ENCODE assay signal across 16 cellular contexts in the genomic region with DNA sequence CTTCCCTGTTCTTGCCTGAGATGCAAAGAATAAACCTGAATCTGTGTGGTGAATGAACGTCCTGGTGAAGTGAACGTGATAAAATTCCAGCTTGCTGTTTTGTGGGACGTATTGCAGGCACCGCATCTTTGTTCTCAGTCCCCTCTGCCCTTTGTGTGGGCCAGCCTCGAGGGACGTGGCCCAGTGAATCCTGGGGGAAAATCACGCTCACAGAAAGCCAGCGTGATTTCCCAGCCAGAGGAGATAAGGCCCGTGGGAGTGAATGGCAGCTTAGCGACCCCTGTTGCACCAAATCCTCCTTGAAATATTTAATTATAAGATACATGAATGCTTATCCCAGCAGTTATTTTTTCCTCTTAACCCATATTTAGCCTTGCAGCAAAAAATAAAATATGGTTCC.
"Had no signal": no experiment of that assay in that cellular context is flagged by ENCODE, and none has a peak within 500 bp of the region (broad histone marks: within the 10 kb centered on the region; RNA-seq: fewer than 3 reads in every experiment).

No MANE protein-coding gene starts in this region.

- H3K4me1 ChIP-seq: breast epithelium had no signal

- H3K36me3 ChIP-seq: breast epithelium, upper lobe of right lung had no signal

- ATAC-seq: activated naive CD8-positive, alpha-beta T cell treated with anti-CD3 and anti-CD28 coated beads, Interleukin-2, amount 50 U/mL, for 24 hours; esophagus mucosa; naive thymus-derived CD4-positive, alpha-beta T cell; stimulated activated naive B cell treated with anti-CD40 and anti-IgM and Interleukin-4, amounts not matched to agents 10 μg/mL and 1 μg/mL and 100 μg/mL, for 72 hours; upper lobe of right lung had no signal

- H3K27ac ChIP-seq: breast epithelium, coronary artery, upper lobe of right lung had no signal

- DNase-seq: activated CD4-positive, alpha-beta T cell treated with anti-CD3 and anti-CD28 coated beads, Interleukin-2, amount 50 U/mL, for 1 hour; activated CD4-positive, CD25-positive, alpha-beta regulatory T cell treated with anti-CD3 and anti-CD28 coated beads, Interleukin-2, amount 50 U/mL, for 72 hours; activated CD8-positive, alpha-beta memory T cell treated with anti-CD3 and anti-CD28 coated beads, Interleukin-2, amount 50 U/mL, for 48 hours; activated effector memory CD4-positive, alpha-beta T cell treated with Interleukin-2 at 50 U/mL for 16 hours; activated naive CD4-positive, alpha-beta T cell treated with anti-CD3 and anti-CD28 coated beads, Interleukin-2, amount 10 ng/mL, durations not matched to agents 7 days and 5 days; activated naive CD8-positive, alpha-beta T cell treated with anti-CD3 and anti-CD28 coated beads, Interleukin-2, amount 50 U/mL, for 24 hours; activated T-cell treated with anti-CD3 and anti-CD28 coated beads, Interleukin-2, amount 50 U/mL, for 48 hours; anterior cingulate cortex; effector CD4-positive, alpha-beta T cell; hypothalamus; naive thymus-derived CD4-positive, alpha-beta T cell; stimulated activated naive B cell treated with anti-CD40 and anti-IgM and Interleukin-4, amounts not matched to agents 10 μg/mL and 1 μg/mL and 100 μg/mL, for 72 hours; upper lobe of right lung had no signal

- H3K9me3 ChIP-seq: breast epithelium, upper lobe of right lung had no signal

- H3K27me3 ChIP-seq: breast epithelium, upper lobe of right lung had no signal

- H3K4me3 ChIP-seq: breast epithelium, coronary artery, upper lobe of right lung had no signal
